In genomic region chr12:117744418-117744817, GRCh38 we compare ENCODE assay signal across 21 cellular contexts.
A peak's percentile ranks its signal among the peaks of the same experiment; 100 is the strongest.
DNase-seq lines count a peak whose midpoint lies in the region; TF ChIP-seq lines count a peak whose summit lies in the region.
"Had no signal": no experiment of that assay in that cellular context is flagged by ENCODE, and none has a peak within 500 bp of the region (broad histone marks: within the 10 kb centered on the region; RNA-seq: fewer than 3 reads in every experiment).

No MANE protein-coding gene starts in this region.

- DNase-seq in NCI-H2227 (lab: John Stamatoyannopoulos, UW; ENCODE audit: unreplicated experiment) (peak; percentile 2), mesenchymal stem cell (peak; percentile 13), HPDE6-E6E7 (ENCODE audit: extremely low spot score) (no peak), NK-92 (lab: John Stamatoyannopoulos, UW; ENCODE audit: unreplicated experiment) (no peak)
- DNase-seq in stimulated activated CD4-positive, alpha-beta T cell treated with anti-CD3 and anti-CD28 coated beads, Interleukin-1b, Interleukin-23, amount 100 ng/mL, for 48 hours: no peak
- DNase-seq: 8988T; ACHN; AML-193; BE2C; CD4-positive, alpha-beta T cell; CD8-positive, alpha-beta memory T cell; DMS 273 treated with DMSO at 0.1 percent for 48 hours; DMS79; EL; GF-D8; H7; HCEC 1CT; HFFc6 had no signal

- H3K14ac ChIP-seq in mesenchymal stem cell (ENCODE audit: low read length in 2 of 2): no peak overlapping the region

- H3K9me3 ChIP-seq in HEK293 (ENCODE audit: control insufficient read depth, insufficient read depth, low read depth, low read length): no peaks in the 10 kb centered on the region
- no peaks in the 10 kb centered on the region for H3K9me3 ChIP-seq in mesenchymal stem cell (ENCODE audit: control insufficient read depth, low read length)
- H3K9me3 ChIP-seq: BE2C had no signal

- H4K8ac ChIP-seq in mesenchymal stem cell (ENCODE audit: low read length): no peak overlapping the region

- H2AK5ac ChIP-seq in mesenchymal stem cell (ENCODE audit: low read length, severe bottlenecking): no peak overlapping the region

- no peaks in the 10 kb centered on the region for H3K79me1 ChIP-seq in mesenchymal stem cell (replicated peaks; ENCODE audit: low read length, poor library complexity, severe bottlenecking)

- H2BK5ac ChIP-seq in mesenchymal stem cell (ENCODE audit: low read depth, low read length, poor library complexity, severe bottlenecking): no peak overlapping the region

- no peak overlapping the region for H2AFZ ChIP-seq in mesenchymal stem cell (ENCODE audit: low read depth, low read length)

- H2BK15ac ChIP-seq in mesenchymal stem cell (ENCODE audit: low read depth, poor library complexity, severe bottlenecking): no peak overlapping the region

- no peak overlapping the region for H3K4ac ChIP-seq in mesenchymal stem cell (ENCODE audit: low read depth in 1 of 2, low read length in 2 of 2)

- peaks cover 0 to 10% of the 10 kb centered on the region in 2 experiments for H3K27me3 ChIP-seq in mesenchymal stem cell (ENCODE audit: control insufficient read depth in 1 of 2, insufficient read depth in 1 of 2, low read length in 2 of 2)
- H3K27me3 ChIP-seq: BE2C; BLaER1 treated with 17β-estradiol and CSF1 and Interleukin-3, amounts not matched to agents 10 nM and 100 nM had no signal

- H4K91ac ChIP-seq in mesenchymal stem cell (ENCODE audit: low read length): no peak overlapping the region

- CTCF ChIA-PET in HEK293 (lab: Yijun Ruan, JAX): no interaction called here

- H3K36me3 ChIP-seq in HEK293 (ENCODE audit: control insufficient read depth in 2 of 2, insufficient read depth in 1 of 2, low read length in 2 of 2) (no peaks in the 10 kb centered on the region), mesenchymal stem cell (ENCODE audit: control insufficient read depth in 1 of 2, insufficient read depth in 2 of 2, low read depth in 1 of 2, low read length in 2 of 2) (no peaks in the 10 kb centered on the region)
- H3K36me3 ChIP-seq: BE2C; BLaER1 treated with 17β-estradiol and CSF1 and Interleukin-3, amounts not matched to agents 10 nM and 100 nM had no signal

- H3K4me1 ChIP-seq in HEK293 (ENCODE audit: control insufficient read depth, insufficient read depth, low read length): no peaks in the 10 kb centered on the region
- H3K4me1 ChIP-seq in mesenchymal stem cell (ENCODE audit: control insufficient read depth, insufficient read depth, low read depth, low read length): peaks cover 4% of the 10 kb centered on the region
- H3K4me1 ChIP-seq: A549; BE2C; BLaER1 treated with 17β-estradiol and CSF1 and Interleukin-3, amounts not matched to agents 10 nM and 100 nM had no signal

- no peak overlapping the region for H3K9ac ChIP-seq in mesenchymal stem cell (ENCODE audit: low read length)
- H3K9ac ChIP-seq: BLaER1 treated with 17β-estradiol and CSF1 and Interleukin-3, amounts not matched to agents 10 nM and 100 nM had no signal

- no peak overlapping the region for H3K4me3 ChIP-seq in HEK293 (ENCODE audit: low read depth, low read length)
- no peak overlapping the region for H3K4me3 ChIP-seq in mesenchymal stem cell (ENCODE audit: insufficient read depth in 1 of 2, low read depth in 1 of 2, low read length in 2 of 2)
- H3K4me3 ChIP-seq: A549; BLaER1 treated with 17β-estradiol and CSF1 and Interleukin-3, amounts not matched to agents 10 nM and 100 nM had no signal

- no peak overlapping the region for H3K23ac ChIP-seq in mesenchymal stem cell (ENCODE audit: low read length in 2 of 2)

- H3K18ac ChIP-seq in mesenchymal stem cell (ENCODE audit: low read depth in 1 of 2, low read length in 2 of 2): no peak overlapping the region

- POLR2A ChIA-PET in HEK293 (lab: Yijun Ruan, JAX): no interaction called here

- H2BK12ac ChIP-seq in mesenchymal stem cell (ENCODE audit: low read length in 2 of 2): no peak overlapping the region

- TF ChIP-seq CTCF in HEK293 (tag by site-specific recombination; IDR thresholded peaks at IDR 0.05): no peak

- WGBS in mesenchymal stem cell: 80% methylated on average over 1 of the region's 1 CpG

- H2BK120ac ChIP-seq in mesenchymal stem cell (ENCODE audit: low read depth, low read length): no peak overlapping the region

- no peak overlapping the region for H3K4me2 ChIP-seq in mesenchymal stem cell (ENCODE audit: low read length, poor library complexity, severe bottlenecking)
- H3K4me2 ChIP-seq: A549; BLaER1 treated with 17β-estradiol and CSF1 and Interleukin-3, amounts not matched to agents 10 nM and 100 nM had no signal

- H3K27ac ChIP-seq in HEK293 (ENCODE audit: extremely low read depth, low read depth, low read length) (no peak overlapping the region), mesenchymal stem cell (ENCODE audit: low read length, poor library complexity, severe bottlenecking) (no peak overlapping the region)
- H3K27ac ChIP-seq: A549; BLaER1 treated with 17β-estradiol and CSF1 and Interleukin-3, amounts not matched to agents 10 nM and 100 nM had no signal

TF ChIP-seq in HEK293, 187 proteins besides CTCF, POLR2A, EP300 and RAD21:
- TF ChIP-seq, protein P1, sequence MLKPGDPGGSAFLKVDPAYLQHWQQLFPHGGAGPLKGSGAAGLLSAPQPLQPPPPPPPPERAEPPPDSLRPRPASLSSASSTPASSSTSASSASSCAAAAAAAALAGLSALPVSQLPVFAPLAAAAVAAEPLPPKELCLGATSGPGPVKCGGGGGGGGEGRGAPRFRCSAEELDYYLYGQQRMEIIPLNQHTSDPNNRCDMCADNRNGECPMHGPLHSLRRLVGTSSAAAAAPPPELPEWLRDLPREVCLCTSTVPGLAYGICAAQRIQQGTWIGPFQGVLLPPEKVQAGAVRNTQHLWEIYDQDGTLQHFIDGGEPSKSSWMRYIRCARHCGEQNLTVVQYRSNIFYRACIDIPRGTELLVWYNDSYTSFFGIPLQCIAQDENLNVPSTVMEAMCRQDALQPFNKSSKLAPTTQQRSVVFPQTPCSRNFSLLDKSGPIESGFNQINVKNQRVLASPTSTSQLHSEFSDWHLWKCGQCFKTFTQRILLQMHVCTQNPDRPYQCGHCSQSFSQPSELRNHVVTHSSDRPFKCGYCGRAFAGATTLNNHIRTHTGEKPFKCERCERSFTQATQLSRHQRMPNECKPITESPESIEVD (tag by site-specific recombination; IDR thresholded peaks at IDR 0.05): 0 out of 2 replicates have a peak, but pooled peaks have one; percentile 35
- TF ChIP-seq ZNF747 (tag by site-specific recombination; IDR thresholded peaks at IDR 0.05) (no peak), ZIC2 (tag by site-specific recombination; IDR thresholded peaks at IDR 0.05) (peak; percentile 46; the same call in 1 of the 2 replicates), ZNF433 (tag by site-specific recombination; IDR thresholded peaks at IDR 0.05; ENCODE audit: low read depth) (no peak)

Comparison
In these comparisons a context has a peak if more than half of its experiments do, and no peak if none do; other contexts are left out.
1. DNase-seq: peak in NCI-H2227 (single experiment) and mesenchymal stem cell (single experiment); none in stimulated activated CD4-positive, alpha-beta T cell treated with anti-CD3 and anti-CD28 coated beads, Interleukin-1b, Interleukin-23, amount 100 ng/mL, for 48 hours (single experiment), HPDE6-E6E7 (single experiment) and NK-92 (single experiment).